20 cellular contexts compared by ENCODE assay signal in the genomic region with DNA sequence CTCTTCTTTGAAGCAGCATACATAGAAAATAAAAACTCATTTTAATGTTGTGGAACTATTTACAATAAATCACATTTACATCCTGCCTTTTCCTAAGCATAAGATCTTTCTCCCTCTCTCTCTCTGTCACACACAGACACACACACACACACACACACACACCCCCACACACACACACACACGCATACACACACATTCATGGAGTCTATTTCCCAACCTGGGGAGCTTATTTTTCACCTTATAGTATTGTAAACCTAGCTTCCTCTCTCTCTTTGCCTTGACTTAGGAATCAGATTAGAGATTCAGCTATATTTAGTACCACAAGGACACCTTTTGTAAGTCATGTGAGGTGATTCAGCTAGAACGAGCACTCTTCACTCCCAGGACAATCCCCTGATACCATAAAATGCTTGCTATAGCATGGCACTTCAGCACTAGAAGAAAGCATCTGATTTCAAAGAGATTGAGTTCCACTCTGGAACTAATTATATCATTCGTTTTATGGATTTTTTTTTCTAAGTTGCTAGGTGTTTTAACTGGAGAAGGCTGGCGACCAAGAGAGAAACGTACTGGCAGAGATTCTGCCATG. TPM values are rescaled to one million over a fixed set of nuclear protein-coding genes. Genes with fewer than 3 reads are reported as not detected.
DNase-seq lines count a peak whose midpoint lies in the region; ATAC-seq, FAIRE-seq and TF ChIP-seq lines count a peak whose summit lies in the region.
"Had no signal": no experiment of that assay in that cellular context is flagged by ENCODE, and none has a peak within 500 bp of the region (broad histone marks: within the 10 kb centered on the region; RNA-seq: fewer than 3 reads in every experiment).

No MANE protein-coding gene starts in this region.

- TF ChIP-seq POLR2A in H54 (IDR thresholded peaks at IDR 0.05; ENCODE audit: low read depth, low read length) = no peak

- no peaks in the 10 kb centered on the region for H4K20me1 ChIP-seq in OCI-LY7 (ENCODE audit: insufficient read depth, low read length)

- no peaks in the 10 kb centered on the region for H3K36me3 Mint-ChIP-seq in osteocyte (ENCODE audit: unreplicated experiment)
- no peaks in the 10 kb centered on the region for H3K36me3 Mint-ChIP-seq in Caco-2 (ENCODE audit: insufficient read depth, unreplicated experiment)
- H3K36me3 Mint-ChIP-seq: CD4-positive, alpha-beta memory T cell had no signal

- no peak for TF ChIP-seq CTCF in osteocyte (IDR thresholded peaks at IDR 0.05)
- TF ChIP-seq CTCF in Caco-2 (IDR thresholded peaks at IDR 0.05; ENCODE audit: insufficient read depth in 1 of 2, low read depth in 1 of 2, low read length in 1 of 2, severe bottlenecking in 1 of 2, unreplicated experiment in 1 of 2) = no peak
- TF ChIP-seq CTCF in OCI-LY7 (conservative IDR thresholded peaks at IDR 0.05; ENCODE audit: low read length) = no peak

- no peaks in the 10 kb centered on the region for H3K79me2 ChIP-seq in OCI-LY7 (ENCODE audit: insufficient read depth, low read depth, low read length)

- H3K36me3 ChIP-seq in Caco-2 (ENCODE audit: control insufficient read depth, insufficient read depth, low read length) = no peaks in the 10 kb centered on the region
- H3K36me3 ChIP-seq in OCI-LY7 (ENCODE audit: insufficient read depth, low read length) = no peaks in the 10 kb centered on the region

- no peaks in the 10 kb centered on the region for H3K27me3 ChIP-seq in Caco-2 (replicated peaks; ENCODE audit: control insufficient read depth, insufficient read depth, low read length)

- H3K9me3 Mint-ChIP-seq in osteocyte (ENCODE audit: unreplicated experiment) (peaks cover 5% of the 10 kb centered on the region), Caco-2 (ENCODE audit: unreplicated experiment) (no peaks in the 10 kb centered on the region)
- H3K9me3 Mint-ChIP-seq: activated B cell treated with CpG ODN at 0.5 μM for 24 hours; activated CD4-positive, alpha-beta memory T cell treated with anti-CD3 and anti-CD28 coated beads, Interleukin-2, amount 10 ng/mL, durations not matched to agents 7 days and 5 days; CD4-positive, alpha-beta memory T cell; dendritic cell treated with granulocyte-macrophage colony-stimulating factor and Interleukin-4, amounts not matched to agents 40 ng/mL and 50 ng/mL, for 4 days; T-helper 2 cell treated with Interferon-gamma antibody and Interleukin-4, amounts not matched to agents 5 μg/mL and 100 μg/mL, for 36 hours had no signal

- no peak overlapping the region for H2AFZ ChIP-seq in OCI-LY7 (ENCODE audit: low read length)

- CTCF ChIA-PET in Caco-2 (lab: Charles Lee) = no interaction called here
- CTCF ChIA-PET in OCI-LY7 (lab: Charles Lee; ENCODE audit: unreplicated experiment) = interaction anchor here (0.7 to 0.9 kb wide), 2 partner anchors 12 to 119 kb away, joined by 3 to 4 read pairs; no protein-coding TSS in a partner anchor

- H3K27me3 Mint-ChIP-seq in osteocyte (ENCODE audit: unreplicated experiment) (no peaks in the 10 kb centered on the region), Caco-2 (ENCODE audit: insufficient read depth, unreplicated experiment) (peaks cover 6% of the 10 kb centered on the region)

- H3K27ac Mint-ChIP-seq in osteocyte (ENCODE audit: unreplicated experiment) (peak overlapping the region; percentile 50), Caco-2 (ENCODE audit: unreplicated experiment) (no peak overlapping the region)
- H3K27ac Mint-ChIP-seq: activated B cell treated with CpG ODN at 0.5 μM for 24 hours; activated CD4-positive, alpha-beta memory T cell treated with anti-CD3 and anti-CD28 coated beads, Interleukin-2, amount 10 ng/mL, durations not matched to agents 7 days and 5 days; CD4-positive, alpha-beta memory T cell; dendritic cell treated with granulocyte-macrophage colony-stimulating factor and Interleukin-4, amounts not matched to agents 40 ng/mL and 50 ng/mL, for 4 days; T-helper 2 cell treated with Interferon-gamma antibody and Interleukin-4, amounts not matched to agents 5 μg/mL and 100 μg/mL, for 36 hours had no signal

- H3K4me1 ChIP-seq in Caco-2 (0 out of 2 replicates have a peak, but pooled peaks cover under 1% of the 10 kb centered on the region), OCI-LY7 (ENCODE audit: insufficient read depth, low read length, poor library complexity, severe bottlenecking) (peaks cover 19% of the 10 kb centered on the region)

- DNase-seq in NCI-H1092 (lab: John Stamatoyannopoulos, UW) (peak; percentile 49), NCI-H187 treated with DMSO at 0.1 percent for 48 hours (lab: John Stamatoyannopoulos, UW) (peak; percentile 99), NCI-H510A treated with DMSO at 0.1 percent for 48 hours (lab: John Stamatoyannopoulos, UW) (peak; percentile 85), osteocyte (ENCODE audit: extremely low spot score, unreplicated experiment) (no peak), Caco-2 (no peak), H54 (ENCODE audit: insufficient read length, low spot score) (no peak), OCI-LY7 (ENCODE audit: low spot score) (no peak)
- DNase-seq: activated B cell treated with CpG ODN at 0.5 μM for 24 hours; activated CD4-positive, alpha-beta memory T cell treated with anti-CD3 and anti-CD28 coated beads, Interleukin-2, amount 10 ng/mL, durations not matched to agents 7 days and 5 days; activated naive CD4-positive, alpha-beta T cell treated with Interleukin-2 at 50 U/mL for 16 hours; activated T-cell treated with anti-CD3 and anti-CD28 coated beads, Interleukin-2, amount 50 U/mL, for 1 hour; amniotic stem cell; CD4-positive, alpha-beta memory T cell; NCI-H226; stimulated activated CD8-positive, alpha-beta memory T cell treated with anti-CD3 and anti-CD28 coated beads, Interleukin-4, amount 100 ng/mL, for 48 hours had no signal

- H3K9me3 ChIP-seq in Caco-2 = no peaks in the 10 kb centered on the region
- H3K9me3 ChIP-seq in OCI-LY7 (ENCODE audit: low read length) = no peaks in the 10 kb centered on the region

- intact Hi-C loops in Caco-2 (cut with micrococcal nuclease; ENCODE audit: unreplicated experiment) (loop anchor here (10.0 kb wide), 1 partner anchor 913 kb away; no protein-coding TSS in a partner anchor), OCI-LY7 (cut with micrococcal nuclease; ENCODE audit: unreplicated experiment) (loop anchor here (10.0 kb wide), 2 partner anchors 523 to 1063 kb away; a partner anchor contains a TSS)

- H3K9me2 ChIP-seq in OCI-LY7 (ENCODE audit: insufficient read depth, low read length) = no peaks in the 10 kb centered on the region

- POLR2A ChIA-PET in Caco-2 (lab: Charles Lee) (no interaction called here), OCI-LY7 (lab: Charles Lee) (no interaction called here)

- no TSS peak for BruUV-seq in Caco-2 (replicated peaks; lab: Mats Ljungman, UMichigan)
- BruUV-seq in OCI-LY7 (replicated peaks; lab: Mats Ljungman, UMichigan) = no TSS peak

- no peak overlapping the region for H3K4me3 ChIP-seq in Caco-2 (ENCODE audit: low read depth, low read length)
- H3K4me3 ChIP-seq in OCI-LY7 (ENCODE audit: low read depth, low read length, poor library complexity, severe bottlenecking) = no peak overlapping the region

- FAIRE-seq in H54 (lab: Jason Lieb, UNC) = no peak
- FAIRE-seq: bronchial epithelial cell had no signal

- H3K4me2 ChIP-seq in OCI-LY7 (ENCODE audit: low read length) = no peak overlapping the region

- no peak for ATAC-seq in HG03135 (IDR thresholded peaks at IDR 0.05; ENCODE audit: unreplicated experiment)

- H3K4me3 Mint-ChIP-seq in osteocyte (ENCODE audit: unreplicated experiment) (no peak overlapping the region), Caco-2 (ENCODE audit: unreplicated experiment) (no peak overlapping the region)
- H3K4me3 Mint-ChIP-seq: activated B cell treated with CpG ODN at 0.5 μM for 24 hours; activated CD4-positive, alpha-beta memory T cell treated with anti-CD3 and anti-CD28 coated beads, Interleukin-2, amount 10 ng/mL, durations not matched to agents 7 days and 5 days; CD4-positive, alpha-beta memory T cell; dendritic cell treated with granulocyte-macrophage colony-stimulating factor and Interleukin-4, amounts not matched to agents 40 ng/mL and 50 ng/mL, for 4 days; T-helper 2 cell treated with Interferon-gamma antibody and Interleukin-4, amounts not matched to agents 5 μg/mL and 100 μg/mL, for 36 hours had no signal

- H3K4me1 Mint-ChIP-seq in osteocyte (ENCODE audit: unreplicated experiment) = peaks cover 65% of the 10 kb centered on the region
- H3K4me1 Mint-ChIP-seq in Caco-2 (ENCODE audit: low read depth, unreplicated experiment) = no peaks in the 10 kb centered on the region

- no peak overlapping the region for H3K27ac ChIP-seq in OCI-LY7 (ENCODE audit: low read depth, low read length, poor library complexity, severe bottlenecking)

RNA-seq across cellular contexts. Expression of a gene that starts 23.6 kb away (rescaled TPM):
- total RNA-seq in osteocyte = 1.2 and 1.3 TPM in 2 replicates
- 31.4 and 32.5 TPM in 2 replicates for total RNA-seq in Caco-2 (2022)
- not detected in 2 replicates for total RNA-seq in OCI-LY7 (2014; rRNA removed; shearing (Covaris generic))
- not detected in 2 replicates for total RNA-seq in OCI-LY7 (2022)
- total RNA-seq: activated B cell treated with CpG ODN at 0.5 μM for 24 hours, M059J had no signal

Comparison
In these comparisons a context has a peak if more than half of its experiments do, and no peak if none do; other contexts are left out.
1. DNase-seq: peak in NCI-H1092 (single experiment), NCI-H187 treated with DMSO at 0.1 percent for 48 hours (single experiment) and NCI-H510A treated with DMSO at 0.1 percent for 48 hours (single experiment); none in osteocyte (single experiment), Caco-2 (0 of 2), H54 (single experiment) and OCI-LY7 (single experiment).
2. RNA of a gene that starts 23.6 kb away (total RNA-seq): 31.4 to 32.5 TPM in Caco-2; 1.2 to 1.3 TPM in osteocyte and not detected in OCI-LY7; every median in the first group is over 10 times any median in the second.